In genomic region chr7:130909881-130910672, GRCh38 we compare ENCODE assay signal across 9 cellular contexts.
A peak's percentile ranks its signal among the peaks of the same experiment; 100 is the strongest.
DNase-seq lines count a peak whose midpoint lies in the region; ATAC-seq and TF ChIP-seq lines count a peak whose summit lies in the region.
"Had no signal": no experiment of that assay in that cellular context is flagged by ENCODE, and none has a peak within 500 bp of the region (broad histone marks: within the 10 kb centered on the region; RNA-seq: fewer than 3 reads in every experiment).

No MANE protein-coding gene starts in this region.

- H2AFZ ChIP-seq in PC-9: no peak overlapping the region

- H3K79me2 ChIP-seq in PC-9 (ENCODE audit: low read depth): peaks cover 88% of the 10 kb centered on the region

- POLR2A ChIA-PET in CD8-positive, alpha-beta T cell (lab: Charles Lee): no interaction called here
- POLR2A ChIA-PET in PC-9 (lab: Charles Lee; ENCODE audit: unreplicated experiment): no interaction called here
- POLR2A ChIA-PET in naive thymus-derived CD4-positive, alpha-beta T cell (lab: Charles Lee): interaction anchor here (1.0 to 1.5 kb wide), 2 partner anchors 13 to 22 kb away, joined by 3 to 5 read pairs; no protein-coding TSS in a partner anchor

- H3K9me3 Mint-ChIP-seq in CD8-positive, alpha-beta T cell: no peaks in the 10 kb centered on the region
- H3K9me3 Mint-ChIP-seq in naive thymus-derived CD4-positive, alpha-beta T cell: no peaks in the 10 kb centered on the region

- no peak for TF ChIP-seq CTCF in CD8-positive, alpha-beta T cell (IDR thresholded peaks at IDR 0.05)
- no peak for TF ChIP-seq CTCF in PC-9 (conservative IDR thresholded peaks at IDR 0.05)
- no peak for TF ChIP-seq CTCF in cardiac fibroblast (IDR thresholded peaks at IDR 0.05; ENCODE audit: low read depth, low read length)

- H3K4me3 Mint-ChIP-seq in CD8-positive, alpha-beta T cell: no peak overlapping the region
- H3K4me3 Mint-ChIP-seq in naive thymus-derived CD4-positive, alpha-beta T cell: peak overlapping the region in 7 of 10 donors; percentile 10 to 100 (median 69)

- no peak for ATAC-seq in CD8-positive, alpha-beta T cell
- no peak for ATAC-seq in naive thymus-derived CD4-positive, alpha-beta T cell
- ATAC-seq in HG03442 (IDR thresholded peaks at IDR 0.05; ENCODE audit: unreplicated experiment) (no peak), HG03108 (IDR thresholded peaks at IDR 0.05; ENCODE audit: unreplicated experiment) (no peak)

- peaks cover 98% of the 10 kb centered on the region for H3F3A ChIP-seq in PC-9 (ENCODE audit: insufficient read depth, low read depth)

- no peak overlapping the region for H3K4me3 ChIP-seq in CD8-positive, alpha-beta T cell (ENCODE audit: low read depth, low read length)
- H3K4me3 ChIP-seq in PC-9 (peak overlapping the region; percentile 96), cardiac fibroblast (replicated peaks in 1 of 2; ENCODE audit: low read depth in 2 of 2, low read length in 2 of 2) (peak overlapping the region; percentile 58 to 62)
- H3K4me3 ChIP-seq in naive thymus-derived CD4-positive, alpha-beta T cell (ENCODE audit: low read length): no peak overlapping the region

- no peak overlapping the region for H3K27ac ChIP-seq in CD8-positive, alpha-beta T cell (ENCODE audit: low read depth, low read length)
- H3K27ac ChIP-seq in PC-9: peak overlapping the region; percentile 99
- no peak overlapping the region for H3K27ac ChIP-seq in naive thymus-derived CD4-positive, alpha-beta T cell (ENCODE audit: low read depth, low read length)

- peaks cover 46% of the 10 kb centered on the region for H3K36me3 Mint-ChIP-seq in CD8-positive, alpha-beta T cell
- H3K36me3 Mint-ChIP-seq in naive thymus-derived CD4-positive, alpha-beta T cell: peaks cover 0 to 30% (median 0%) of the 10 kb centered on the region in 5 donors

- no TSS peak for BruUV-seq in PC-9 (replicated peaks; lab: Mats Ljungman, UMichigan)

- CTCF ChIA-PET in CD8-positive, alpha-beta T cell (lab: Charles Lee): interaction anchor here (1.0 kb wide), 1 partner anchor 13 kb away, joined by 3 read pairs; no protein-coding TSS in a partner anchor
- CTCF ChIA-PET in PC-9 (lab: Charles Lee): no interaction called here
- CTCF ChIA-PET in naive thymus-derived CD4-positive, alpha-beta T cell (lab: Charles Lee): interaction anchor here (1.2 kb wide), 2 partner anchors 13 to 72 kb away, joined by 3 to 6 read pairs; no protein-coding TSS in a partner anchor

- peak overlapping the region; percentile 93 for H3K4me2 ChIP-seq in PC-9

- no peaks in the 10 kb centered on the region for H3K27me3 Mint-ChIP-seq in CD8-positive, alpha-beta T cell (ENCODE audit: low read depth)
- no peaks in the 10 kb centered on the region for H3K27me3 Mint-ChIP-seq in naive thymus-derived CD4-positive, alpha-beta T cell

- H3K36me3 ChIP-seq in CD8-positive, alpha-beta T cell (ENCODE audit: insufficient read depth, low read length): no peaks in the 10 kb centered on the region
- H3K36me3 ChIP-seq in PC-9 (ENCODE audit: low read depth): peaks cover 57% of the 10 kb centered on the region
- no peaks in the 10 kb centered on the region for H3K36me3 ChIP-seq in naive thymus-derived CD4-positive, alpha-beta T cell (ENCODE audit: control insufficient read depth in 2 of 3, insufficient read depth in 3 of 3, low read length in 3 of 3)

- H3K9me3 ChIP-seq in CD8-positive, alpha-beta T cell (ENCODE audit: low read length): no peaks in the 10 kb centered on the region
- H3K9me3 ChIP-seq in PC-9 (ENCODE audit: insufficient read depth, low read depth): no peaks in the 10 kb centered on the region
- H3K9me3 ChIP-seq in naive thymus-derived CD4-positive, alpha-beta T cell (ENCODE audit: control insufficient read depth in 2 of 3, low read length in 3 of 3): no peaks in the 10 kb centered on the region

- H3K9me2 ChIP-seq in PC-9 (ENCODE audit: insufficient read depth): no peaks in the 10 kb centered on the region

- intact Hi-C loops in CD8-positive, alpha-beta T cell (cut with DNase I, micrococcal nuclease): loop anchor here in 1 of 2 experiments (5.0 kb wide), 4 partner anchors 102 to 417 kb away; partner anchors contain the start of gene MKLN1
- intact Hi-C loops in PC-9 (cut with micrococcal nuclease; ENCODE audit: unreplicated experiment): no loop called here
- intact Hi-C loops in naive thymus-derived CD4-positive, alpha-beta T cell (cut with micrococcal nuclease): loop anchor here (1.0 to 5.0 kb wide), 6 partner anchors 13 to 422 kb away; partner anchors contain the start of gene MKLN1 (in 1 of the 2)

- peaks cover 76% of the 10 kb centered on the region for H3K4me1 Mint-ChIP-seq in CD8-positive, alpha-beta T cell (ENCODE audit: low read depth)
- peaks cover 35 to 79% (median 75%) of the 10 kb centered on the region in 7 donors for H3K4me1 Mint-ChIP-seq in naive thymus-derived CD4-positive, alpha-beta T cell

- peaks cover 23% of the 10 kb centered on the region for H4K20me1 ChIP-seq in PC-9 (ENCODE audit: insufficient read depth)

- peak overlapping the region; percentile 50 for H3K27ac Mint-ChIP-seq in CD8-positive, alpha-beta T cell
- H3K27ac Mint-ChIP-seq in naive thymus-derived CD4-positive, alpha-beta T cell: peak overlapping the region in 6 of 9 donors; percentile 51 to 95 (median 82)

- DNase-seq in CD8-positive, alpha-beta T cell: no peak
- DNase-seq in PC-9: no peak
- peak; percentile 63 to 87 for DNase-seq in cardiac fibroblast (ENCODE audit: low read depth in 2 of 2)
- DNase-seq in naive thymus-derived CD4-positive, alpha-beta T cell: no peak
- DNase-seq in mucosa of gallbladder (ENCODE audit: low spot score): no peak
- no peak for DNase-seq in D341Med (ENCODE audit: low spot score)
- DNase-seq: NCI-H69 had no signal

- peaks cover 50% of the 10 kb centered on the region for H3K4me1 ChIP-seq in CD8-positive, alpha-beta T cell (ENCODE audit: insufficient read depth, low read length)
- peaks cover 58% of the 10 kb centered on the region for H3K4me1 ChIP-seq in PC-9 (replicated peaks; ENCODE audit: insufficient read depth)
- peaks cover 38 to 44% of the 10 kb centered on the region in 2 donors for H3K4me1 ChIP-seq in naive thymus-derived CD4-positive, alpha-beta T cell (ENCODE audit: control insufficient read depth in 2 of 2, insufficient read depth in 2 of 2, low read length in 2 of 2)

- H3K27me3 ChIP-seq in CD8-positive, alpha-beta T cell (ENCODE audit: insufficient read depth, low read length): no peaks in the 10 kb centered on the region
- H3K27me3 ChIP-seq in PC-9 (ENCODE audit: insufficient read depth, low read depth): no peaks in the 10 kb centered on the region
- no peaks in the 10 kb centered on the region for H3K27me3 ChIP-seq in naive thymus-derived CD4-positive, alpha-beta T cell (ENCODE audit: control insufficient read depth in 2 of 2, insufficient read depth in 2 of 2, low read length in 2 of 2)

Comparison
In these comparisons a context has a peak if more than half of its experiments do, and no peak if none do; other contexts are left out.
1. DNase-seq: peak in cardiac fibroblast (2 of 2); none in CD8-positive, alpha-beta T cell (0 of 7), PC-9 (0 of 2), naive thymus-derived CD4-positive, alpha-beta T cell (0 of 9), mucosa of gallbladder (single experiment) and D341Med (single experiment).
2. H3K4me3 ChIP-seq: peak in PC-9 (single experiment) and cardiac fibroblast (2 of 2); none in CD8-positive, alpha-beta T cell (single experiment) and naive thymus-derived CD4-positive, alpha-beta T cell (single experiment).